In genomic region chr10:116274141-116274861, GRCh38 we compare ENCODE assay signal across 9 cellular contexts. TPM values are rescaled to one million over a fixed set of nuclear protein-coding genes. Genes with fewer than 3 reads are reported as not detected.
DNase-seq lines count a peak whose midpoint lies in the region; ATAC-seq and TF ChIP-seq lines count a peak whose summit lies in the region.
"Had no signal": no experiment of that assay in that cellular context is flagged by ENCODE, and none has a peak within 500 bp of the region (broad histone marks: within the 10 kb centered on the region; RNA-seq: fewer than 3 reads in every experiment).

No MANE protein-coding gene starts in this region.

- no peak overlapping the region for H3K27ac Mint-ChIP-seq in activated naive CD8-positive, alpha-beta T cell treated with anti-CD3 and anti-CD28 coated beads, Interleukin-2, amount 10 ng/mL, durations not matched to agents 7 days and 5 days

- H3K36me3 Mint-ChIP-seq in activated naive CD8-positive, alpha-beta T cell treated with anti-CD3 and anti-CD28 coated beads, Interleukin-2, amount 10 ng/mL, durations not matched to agents 7 days and 5 days, result peaks cover 1% of the 10 kb centered on the region

- H3K36me3 ChIP-seq in kidney epithelial cell (ENCODE audit: control insufficient read depth, insufficient read depth, low read length), result no peaks in the 10 kb centered on the region
- H3K36me3 ChIP-seq in tibial artery, result no peaks in the 10 kb centered on the region

- H3K4me3 ChIP-seq in kidney epithelial cell (ENCODE audit: low read depth, low read length) (peak overlapping the region; percentile 52), tibial artery (peak overlapping the region; percentile 44 to 54)

- H3K4me3 Mint-ChIP-seq in activated naive CD8-positive, alpha-beta T cell treated with anti-CD3 and anti-CD28 coated beads, Interleukin-2, amount 10 ng/mL, durations not matched to agents 7 days and 5 days, result peak overlapping the region; percentile 15

- peaks cover 67% of the 10 kb centered on the region for H3K27me3 Mint-ChIP-seq in activated naive CD8-positive, alpha-beta T cell treated with anti-CD3 and anti-CD28 coated beads, Interleukin-2, amount 10 ng/mL, durations not matched to agents 7 days and 5 days

- ATAC-seq in activated naive CD8-positive, alpha-beta T cell treated with anti-CD3 and anti-CD28 coated beads, Interleukin-2, amount 10 ng/mL, durations not matched to agents 7 days and 5 days (ENCODE audit: low read depth), result no peak
- no peak for ATAC-seq in GM18870 (IDR thresholded peaks at IDR 0.05; ENCODE audit: unreplicated experiment)

- peaks cover 7% of the 10 kb centered on the region for H3K4me1 Mint-ChIP-seq in activated naive CD8-positive, alpha-beta T cell treated with anti-CD3 and anti-CD28 coated beads, Interleukin-2, amount 10 ng/mL, durations not matched to agents 7 days and 5 days

- no peaks in the 10 kb centered on the region for H3K9me3 Mint-ChIP-seq in activated naive CD8-positive, alpha-beta T cell treated with anti-CD3 and anti-CD28 coated beads, Interleukin-2, amount 10 ng/mL, durations not matched to agents 7 days and 5 days

- H3K4me1 ChIP-seq in tibial artery, result peaks cover 0 to 46% (median 37%) of the 10 kb centered on the region in 4 donors

- TF ChIP-seq CTCF in kidney epithelial cell (IDR thresholded peaks at IDR 0.05; ENCODE audit: insufficient read depth, low read length, poor library complexity, severe bottlenecking) (peak; percentile 31), tibial artery (IDR thresholded peaks at IDR 0.05) (no peak)

- POLR2A ChIA-PET in activated naive CD8-positive, alpha-beta T cell treated with anti-CD3 and anti-CD28 coated beads, Interleukin-2, amount 10 ng/mL, durations not matched to agents 7 days and 5 days (lab: Charles Lee), result no interaction called here

- DNase-seq in NCI-H748 (lab: John Stamatoyannopoulos, UW; ENCODE audit: unreplicated experiment) (peak; percentile 27), NCI-H748 treated with DMSO at 0.1 percent for 48 hours (lab: John Stamatoyannopoulos, UW) (no peak), kidney epithelial cell (ENCODE audit: low read depth) (no peak), tibial artery (no peak), pons (ENCODE audit: low spot score) (no peak)
- no peak for DNase-seq in activated naive CD8-positive, alpha-beta T cell treated with anti-CD3 and anti-CD28 coated beads, Interleukin-2, amount 10 ng/mL, durations not matched to agents 7 days and 5 days
- DNase-seq in activated CD4-positive, alpha-beta T cell treated with anti-CD3 and anti-CD28 coated beads, Interleukin-2, amount 50 U/mL, for 4 hours, result no peak

- H3K27me3 ChIP-seq in kidney epithelial cell (ENCODE audit: control insufficient read depth, insufficient read depth, low read length) (no peaks in the 10 kb centered on the region), tibial artery (peaks cover 0 to 78% of the 10 kb centered on the region in 2 donors)

- H3K9me3 ChIP-seq in tibial artery, result no peaks in the 10 kb centered on the region

- intact Hi-C loops in tibial artery (cut with DNase I; ENCODE audit: low total_unique reads), result no loop called here

- no peak overlapping the region for H3K27ac ChIP-seq in tibial artery
- H3K27ac ChIP-seq: C4-2B had no signal

RNA-seq across cellular contexts. Expression of gene GFRA1, which starts 1.3 kb away (rescaled TPM):
- not detected for total RNA-seq in activated naive CD8-positive, alpha-beta T cell treated with anti-CD3 and anti-CD28 coated beads, Interleukin-2, amount 10 ng/mL, durations not matched to agents 7 days and 5 days
- 1.6 and 1.7 TPM in 2 replicates for total RNA-seq in kidney epithelial cell

RNA-seq across cellular contexts. Expression of gene CCDC172, which starts 49.9 kb away (rescaled TPM):
- total RNA-seq in activated naive CD8-positive, alpha-beta T cell treated with anti-CD3 and anti-CD28 coated beads, Interleukin-2, amount 10 ng/mL, durations not matched to agents 7 days and 5 days, result not detected
- total RNA-seq in kidney epithelial cell, result not detected in 2 replicates
